ENCODE assay signal across 8 cellular contexts in the genomic region with DNA sequence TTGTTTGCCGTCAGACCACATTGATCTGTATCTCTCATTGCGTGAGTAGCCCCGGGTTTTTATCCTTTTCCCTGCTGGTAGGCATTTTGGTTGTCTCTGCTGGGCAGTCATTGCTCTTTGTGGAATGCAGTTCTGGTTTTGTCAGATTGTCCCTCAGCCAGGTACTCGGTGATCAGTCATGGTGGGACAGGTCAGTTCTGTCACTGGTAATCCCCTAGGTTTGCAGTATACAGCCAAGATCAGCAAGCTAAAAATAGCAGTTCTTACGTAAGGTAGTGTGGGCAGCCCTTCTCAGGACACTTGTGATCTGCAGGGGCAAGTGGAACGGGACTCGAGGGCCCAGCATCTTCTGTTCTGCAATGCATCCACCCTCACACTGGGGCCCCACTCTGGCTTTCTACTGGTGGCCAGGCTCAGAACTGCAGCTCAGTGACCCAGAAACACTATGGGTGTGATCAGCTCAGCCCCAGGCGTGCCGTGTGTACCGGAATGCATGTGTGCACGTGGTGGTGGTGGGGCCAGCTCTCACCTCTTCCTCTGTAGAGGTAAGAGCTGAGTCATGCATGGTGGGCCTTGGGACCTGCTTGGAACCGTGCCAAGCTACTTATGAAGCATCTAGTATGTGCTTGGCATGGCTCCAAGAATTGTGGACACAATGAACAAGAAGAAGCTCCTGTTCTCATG. TPM values are rescaled to one million over a fixed set of nuclear protein-coding genes. Genes with fewer than 3 reads are reported as not detected.
DNase-seq lines count a peak whose midpoint lies in the region; ATAC-seq, FAIRE-seq and TF ChIP-seq lines count a peak whose summit lies in the region.

No MANE protein-coding gene starts in this region.

- POLR2A ChIA-PET in CD8-positive, alpha-beta memory T cell (lab: Charles Lee) = interaction anchor here (0.7 to 3.2 kb wide), 7 partner anchors 10 to 1534 kb away, joined by 4 to 45 read pairs (median 14); a partner anchor contains a TSS
- POLR2A ChIA-PET in WTC11 (lab: Charles Lee) = no interaction called here

- H3K9me3 Mint-ChIP-seq in CD8-positive, alpha-beta memory T cell = no peaks in the 10 kb centered on the region
- H3K9me3 Mint-ChIP-seq in WTC11 = no peaks in the 10 kb centered on the region
- no peaks in the 10 kb centered on the region for H3K9me3 Mint-ChIP-seq in stimulated activated naive CD8-positive, alpha-beta T cell treated with anti-CD3 and anti-CD28 coated beads, Interleukin-15, amount 100 ng/mL, for 72 hours

- H3K4me3 ChIP-seq in CD8-positive, alpha-beta memory T cell (ENCODE audit: low read length) = peak overlapping the region; percentile 54
- H3K4me3 ChIP-seq in bronchial epithelial cell (ENCODE audit: low read depth, low read length) = no peak overlapping the region

- peaks cover 20% of the 10 kb centered on the region for H3K36me3 ChIP-seq in CD8-positive, alpha-beta memory T cell (ENCODE audit: insufficient read depth, low read length)
- H3K36me3 ChIP-seq in bronchial epithelial cell (ENCODE audit: control insufficient read depth, insufficient read depth, low read length) = peaks cover 3% of the 10 kb centered on the region

- TF ChIP-seq CTCF in WTC11 (IDR thresholded peaks at IDR 0.05) (no peak), bronchial epithelial cell (IDR thresholded peaks at IDR 0.05; ENCODE audit: insufficient read depth, low read length, severe bottlenecking) (peak; percentile 54)

- peak overlapping the region; percentile 77 for H3K27ac ChIP-seq in CD8-positive, alpha-beta memory T cell (ENCODE audit: low read depth, low read length)

- peak overlapping the region; percentile 61 to 95 (median 88) for H3K4me3 Mint-ChIP-seq in CD8-positive, alpha-beta memory T cell
- no peak overlapping the region for H3K4me3 Mint-ChIP-seq in WTC11
- peak overlapping the region; percentile 76 to 83 for H3K4me3 Mint-ChIP-seq in stimulated activated naive CD8-positive, alpha-beta T cell treated with anti-CD3 and anti-CD28 coated beads, Interleukin-15, amount 100 ng/mL, for 72 hours

- no peaks in the 10 kb centered on the region for H3K27me3 ChIP-seq in CD8-positive, alpha-beta memory T cell (ENCODE audit: insufficient read depth, low read length, poor library complexity, severe bottlenecking)
- H3K27me3 ChIP-seq in bronchial epithelial cell (ENCODE audit: control insufficient read depth, insufficient read depth, low read length) = no peaks in the 10 kb centered on the region

- H3K36me3 Mint-ChIP-seq in CD8-positive, alpha-beta memory T cell = peaks cover 2 to 55% (median 7%) of the 10 kb centered on the region in 3 donors
- H3K36me3 Mint-ChIP-seq in WTC11 = peaks cover 12% of the 10 kb centered on the region

- CTCF ChIA-PET in CD8-positive, alpha-beta memory T cell (lab: Charles Lee) = interaction anchor here (0.9 to 6.6 kb wide), 17 partner anchors 8 to 270 kb away, joined by 3 to 105 read pairs (median 6); a partner anchor contains a TSS
- CTCF ChIA-PET in WTC11 (lab: Charles Lee) = interaction anchor here (0.6 to 2.8 kb wide), 9 partner anchors 9 to 201 kb away, joined by 3 to 15 read pairs (median 4); a partner anchor contains a TSS

- peak overlapping the region; percentile 93 to 100 (median 98) for H3K27ac Mint-ChIP-seq in CD8-positive, alpha-beta memory T cell
- peak overlapping the region; percentile 47 for H3K27ac Mint-ChIP-seq in WTC11
- H3K27ac Mint-ChIP-seq in stimulated activated naive CD8-positive, alpha-beta T cell treated with anti-CD3 and anti-CD28 coated beads, Interleukin-15, amount 100 ng/mL, for 72 hours = peak overlapping the region; percentile 87 to 95

- H3K4me1 Mint-ChIP-seq in CD8-positive, alpha-beta memory T cell = peaks cover 76 to 96% (median 87%) of the 10 kb centered on the region in 3 donors
- H3K4me1 Mint-ChIP-seq in WTC11 = peaks cover 32% of the 10 kb centered on the region
- H3K4me1 Mint-ChIP-seq in stimulated activated naive CD8-positive, alpha-beta T cell treated with anti-CD3 and anti-CD28 coated beads, Interleukin-15, amount 100 ng/mL, for 72 hours = peaks cover 95% of the 10 kb centered on the region

- ATAC-seq in GM19372 (IDR thresholded peaks at IDR 0.05; ENCODE audit: low read depth, unreplicated experiment) = peak; percentile 77
- ATAC-seq in HG03439 (IDR thresholded peaks at IDR 0.05; ENCODE audit: unreplicated experiment) = peak; percentile 61
- peak; percentile 18 for ATAC-seq in WTC11
- ATAC-seq in stimulated activated naive CD8-positive, alpha-beta T cell treated with anti-CD3 and anti-CD28 coated beads, Interleukin-15, amount 100 ng/mL, for 72 hours = peak; percentile 83

- FAIRE-seq in bronchial epithelial cell (lab: Jason Lieb, UNC) = peak; percentile 28

- peak; percentile 73 to 96 (median 80) for DNase-seq in CD8-positive, alpha-beta memory T cell
- DNase-seq in WTC11 (ENCODE audit: low spot score) (no peak), bronchial epithelial cell (ENCODE audit: low read depth) (peak; percentile 76), mucosa of gallbladder (ENCODE audit: low spot score) (peak; percentile 58), NOMO-1 treated with dmso at 0.1 percent for 144 hours (lab: John Stamatoyannopoulos, UW; ENCODE audit: unreplicated experiment) (no peak)
- DNase-seq in stimulated activated naive CD8-positive, alpha-beta T cell treated with anti-CD3 and anti-CD28 coated beads, Interleukin-15, amount 100 ng/mL, for 72 hours = peak; percentile 78 to 92

- no peaks in the 10 kb centered on the region for H3K9me3 ChIP-seq in CD8-positive, alpha-beta memory T cell (ENCODE audit: low read length)

- H3K4me1 ChIP-seq in CD8-positive, alpha-beta memory T cell (ENCODE audit: insufficient read depth, low read length) = peaks cover 99% of the 10 kb centered on the region

- no peaks in the 10 kb centered on the region for H3K27me3 Mint-ChIP-seq in CD8-positive, alpha-beta memory T cell
- no peaks in the 10 kb centered on the region for H3K27me3 Mint-ChIP-seq in WTC11 (ENCODE audit: low read depth)
- no peaks in the 10 kb centered on the region for H3K27me3 Mint-ChIP-seq in stimulated activated naive CD8-positive, alpha-beta T cell treated with anti-CD3 and anti-CD28 coated beads, Interleukin-15, amount 100 ng/mL, for 72 hours

TF ChIP-seq in WTC11, 78 proteins besides CTCF, POLR2A, EP300 and RAD21 (continues in another document):
- TF ChIP-seq, protein P1, sequence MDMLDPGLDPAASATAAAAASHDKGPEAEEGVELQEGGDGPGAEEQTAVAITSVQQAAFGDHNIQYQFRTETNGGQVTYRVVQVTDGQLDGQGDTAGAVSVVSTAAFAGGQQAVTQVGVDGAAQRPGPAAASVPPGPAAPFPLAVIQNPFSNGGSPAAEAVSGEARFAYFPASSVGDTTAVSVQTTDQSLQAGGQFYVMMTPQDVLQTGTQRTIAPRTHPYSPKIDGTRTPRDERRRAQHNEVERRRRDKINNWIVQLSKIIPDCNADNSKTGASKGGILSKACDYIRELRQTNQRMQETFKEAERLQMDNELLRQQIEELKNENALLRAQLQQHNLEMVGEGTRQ (CRISPR knock-in tag; IDR thresholded peaks at IDR 0.05) = no peak
- TF ChIP-seq ZNF219 (CRISPR knock-in tag; IDR thresholded peaks at IDR 0.05; ENCODE audit: borderline replicate concordance) (no peak), CBFB (CRISPR knock-in tag; IDR thresholded peaks at IDR 0.05; ENCODE audit: low read depth) (no peak)
- TF ChIP-seq, protein P2, sequence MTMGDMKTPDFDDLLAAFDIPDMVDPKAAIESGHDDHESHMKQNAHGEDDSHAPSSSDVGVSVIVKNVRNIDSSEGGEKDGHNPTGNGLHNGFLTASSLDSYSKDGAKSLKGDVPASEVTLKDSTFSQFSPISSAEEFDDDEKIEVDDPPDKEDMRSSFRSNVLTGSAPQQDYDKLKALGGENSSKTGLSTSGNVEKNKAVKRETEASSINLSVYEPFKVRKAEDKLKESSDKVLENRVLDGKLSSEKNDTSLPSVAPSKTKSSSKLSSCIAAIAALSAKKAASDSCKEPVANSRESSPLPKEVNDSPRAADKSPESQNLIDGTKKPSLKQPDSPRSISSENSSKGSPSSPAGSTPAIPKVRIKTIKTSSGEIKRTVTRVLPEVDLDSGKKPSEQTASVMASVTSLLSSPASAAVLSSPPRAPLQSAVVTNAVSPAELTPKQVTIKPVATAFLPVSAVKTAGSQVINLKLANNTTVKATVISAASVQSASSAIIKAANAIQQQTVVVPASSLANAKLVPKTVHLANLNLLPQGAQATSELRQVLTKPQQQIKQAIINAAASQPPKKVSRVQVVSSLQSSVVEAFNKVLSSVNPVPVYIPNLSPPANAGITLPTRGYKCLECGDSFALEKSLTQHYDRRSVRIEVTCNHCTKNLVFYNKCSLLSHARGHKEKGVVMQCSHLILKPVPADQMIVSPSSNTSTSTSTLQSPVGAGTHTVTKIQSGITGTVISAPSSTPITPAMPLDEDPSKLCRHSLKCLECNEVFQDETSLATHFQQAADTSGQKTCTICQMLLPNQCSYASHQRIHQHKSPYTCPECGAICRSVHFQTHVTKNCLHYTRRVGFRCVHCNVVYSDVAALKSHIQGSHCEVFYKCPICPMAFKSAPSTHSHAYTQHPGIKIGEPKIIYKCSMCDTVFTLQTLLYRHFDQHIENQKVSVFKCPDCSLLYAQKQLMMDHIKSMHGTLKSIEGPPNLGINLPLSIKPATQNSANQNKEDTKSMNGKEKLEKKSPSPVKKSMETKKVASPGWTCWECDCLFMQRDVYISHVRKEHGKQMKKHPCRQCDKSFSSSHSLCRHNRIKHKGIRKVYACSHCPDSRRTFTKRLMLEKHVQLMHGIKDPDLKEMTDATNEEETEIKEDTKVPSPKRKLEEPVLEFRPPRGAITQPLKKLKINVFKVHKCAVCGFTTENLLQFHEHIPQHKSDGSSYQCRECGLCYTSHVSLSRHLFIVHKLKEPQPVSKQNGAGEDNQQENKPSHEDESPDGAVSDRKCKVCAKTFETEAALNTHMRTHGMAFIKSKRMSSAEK (CRISPR knock-in tag; IDR thresholded peaks at IDR 0.05; ENCODE audit: borderline replicate concordance) = no peak

RNA-seq across cellular contexts. Expression of a gene that starts 6.3 kb away (rescaled TPM):
- total RNA-seq in CD8-positive, alpha-beta memory T cell = 10 to 100 TPM; 21.3 to 23.0 TPM
- polyA plus RNA-seq in CD8-positive, alpha-beta memory T cell = 57.7 TPM
- 10.8 to 17.9 TPM (median 14.0 TPM) in 3 replicates for total RNA-seq in WTC11 (2021)
- 11.9 and 23.4 TPM in 2 replicates for total RNA-seq in bronchial epithelial cell
- 15.7 TPM for total RNA-seq in mucosa of gallbladder

RNA-seq across cellular contexts. Expression of a gene that starts 43.5 kb away (rescaled TPM):
- 10 to 100 TPM; 32.3 to 35.3 TPM for total RNA-seq in CD8-positive, alpha-beta memory T cell
- 33.0 TPM for polyA plus RNA-seq in CD8-positive, alpha-beta memory T cell
- total RNA-seq in WTC11 (2021) (15.5 to 19.0 TPM (median 17.2 TPM) in 3 replicates), bronchial epithelial cell (9.0 and 9.7 TPM in 2 replicates), mucosa of gallbladder (22.8 TPM)

Comparison
In these comparisons a context has a peak if more than half of its experiments do, and no peak if none do; other contexts are left out.
1. DNase-seq: peak in CD8-positive, alpha-beta memory T cell (5 of 5), bronchial epithelial cell (single experiment), mucosa of gallbladder (single experiment) and stimulated activated naive CD8-positive, alpha-beta T cell treated with anti-CD3 and anti-CD28 coated beads, Interleukin-15, amount 100 ng/mL, for 72 hours (2 of 2); none in WTC11 (single experiment) and NOMO-1 treated with dmso at 0.1 percent for 144 hours (single experiment).
2. H3K27ac Mint-ChIP-seq: peak in every context shown above with its lines; median percentile 98 in CD8-positive, alpha-beta memory T cell; 91 in stimulated activated naive CD8-positive, alpha-beta T cell treated with anti-CD3 and anti-CD28 coated beads, Interleukin-15, amount 100 ng/mL, for 72 hours; 47 in WTC11.
3. ATAC-seq: peak in every context shown above with its lines; median percentile 83 in stimulated activated naive CD8-positive, alpha-beta T cell treated with anti-CD3 and anti-CD28 coated beads, Interleukin-15, amount 100 ng/mL, for 72 hours; 77 in GM19372; 61 in HG03439; 18 in WTC11.